ENCODE assay signal across 1 cellular context in the genomic region with DNA sequence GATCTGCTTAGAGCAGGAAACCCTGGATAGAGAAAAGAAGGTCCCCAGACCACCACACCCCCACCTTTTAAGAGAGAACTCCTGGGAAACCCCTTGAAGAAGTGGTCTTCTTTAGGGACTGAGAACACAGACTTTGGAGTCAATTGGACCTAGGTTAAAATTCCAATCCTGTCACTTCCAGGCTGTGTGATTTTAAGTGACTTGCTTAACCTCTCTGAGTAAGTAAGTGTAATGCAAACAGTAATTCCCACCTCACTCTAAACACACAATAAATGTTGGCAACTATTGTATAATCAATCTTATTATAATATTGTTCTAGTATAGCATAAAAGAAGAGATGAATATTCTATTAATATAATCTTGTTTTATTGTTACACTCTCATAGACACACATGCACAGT.
A peak's percentile ranks its signal among the peaks of the same experiment; 100 is the strongest.
TF ChIP-seq lines count a peak whose summit lies in the region.

No MANE protein-coding gene starts in this region.

TF ChIP-seq in K562, 482 proteins besides CTCF, POLR2A, EP300 and RAD21:
- no peak for TF ChIP-seq NBN (IDR thresholded peaks at IDR 0.05; ENCODE audit: low read depth)
- TF ChIP-seq, protein P1, sequence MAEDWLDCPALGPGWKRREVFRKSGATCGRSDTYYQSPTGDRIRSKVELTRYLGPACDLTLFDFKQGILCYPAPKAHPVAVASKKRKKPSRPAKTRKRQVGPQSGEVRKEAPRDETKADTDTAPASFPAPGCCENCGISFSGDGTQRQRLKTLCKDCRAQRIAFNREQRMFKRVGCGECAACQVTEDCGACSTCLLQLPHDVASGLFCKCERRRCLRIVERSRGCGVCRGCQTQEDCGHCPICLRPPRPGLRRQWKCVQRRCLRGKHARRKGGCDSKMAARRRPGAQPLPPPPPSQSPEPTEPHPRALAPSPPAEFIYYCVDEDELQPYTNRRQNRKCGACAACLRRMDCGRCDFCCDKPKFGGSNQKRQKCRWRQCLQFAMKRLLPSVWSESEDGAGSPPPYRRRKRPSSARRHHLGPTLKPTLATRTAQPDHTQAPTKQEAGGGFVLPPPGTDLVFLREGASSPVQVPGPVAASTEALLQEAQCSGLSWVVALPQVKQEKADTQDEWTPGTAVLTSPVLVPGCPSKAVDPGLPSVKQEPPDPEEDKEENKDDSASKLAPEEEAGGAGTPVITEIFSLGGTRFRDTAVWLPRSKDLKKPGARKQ (CRISPR knock-in tag; IDR thresholded peaks at IDR 0.05), result no peak
- TF ChIP-seq ZNF644 (tag; IDR thresholded peaks at IDR 0.05; ENCODE audit: low read depth), result no peak
- 0 out of 2 replicates have a peak, but pooled peaks have one; percentile 55 for TF ChIP-seq SMARCA5 (IDR thresholded peaks at IDR 0.05)
- TF ChIP-seq, protein P2, sequence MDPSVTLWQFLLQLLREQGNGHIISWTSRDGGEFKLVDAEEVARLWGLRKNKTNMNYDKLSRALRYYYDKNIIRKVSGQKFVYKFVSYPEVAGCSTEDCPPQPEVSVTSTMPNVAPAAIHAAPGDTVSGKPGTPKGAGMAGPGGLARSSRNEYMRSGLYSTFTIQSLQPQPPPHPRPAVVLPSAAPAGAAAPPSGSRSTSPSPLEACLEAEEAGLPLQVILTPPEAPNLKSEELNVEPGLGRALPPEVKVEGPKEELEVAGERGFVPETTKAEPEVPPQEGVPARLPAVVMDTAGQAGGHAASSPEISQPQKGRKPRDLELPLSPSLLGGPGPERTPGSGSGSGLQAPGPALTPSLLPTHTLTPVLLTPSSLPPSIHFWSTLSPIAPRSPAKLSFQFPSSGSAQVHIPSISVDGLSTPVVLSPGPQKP (CRISPR knock-in tag; IDR thresholded peaks at IDR 0.05), result no peak
- TF ChIP-seq BCOR (IDR thresholded peaks at IDR 0.05), result peak; percentile 94
- peak in 1 of 2 experiments; percentile 11; a peak in 1 of 4 replicates for TF ChIP-seq RCOR1 (IDR thresholded peaks at IDR 0.05; ENCODE audit: borderline replicate concordance in 1 of 2, low read depth in 2 of 2, low read length in 2 of 2)
- no peak for TF ChIP-seq TEAD4 (IDR thresholded peaks at IDR 0.05; ENCODE audit: low read length)
- TF ChIP-seq TEAD4 (CRISPR knock-in tag; IDR thresholded peaks at IDR 0.05; ENCODE audit: borderline replicate concordance), result no peak
- TF ChIP-seq RBM25 (IDR thresholded peaks at IDR 0.05; ENCODE audit: low read depth, low read length, severe bottlenecking), result peak; percentile 90
- no peak for TF ChIP-seq XRCC3 (IDR thresholded peaks at IDR 0.05)
- 0 out of 2 replicates have a peak, but pooled peaks have one; percentile 41 for TF ChIP-seq HDAC2 (IDR thresholded peaks at IDR 0.05)
- no peak for TF ChIP-seq NR2F6 (CRISPR knock-in tag; IDR thresholded peaks at IDR 0.05)
- no peak for TF ChIP-seq ZNF57 (CRISPR knock-in tag; IDR thresholded peaks at IDR 0.05)
- TF ChIP-seq ZFP36 (IDR thresholded peaks at IDR 0.05; ENCODE audit: low read depth, low read length, partially characterized antibody), result peak; percentile 88
- TF ChIP-seq TCF7 (IDR thresholded peaks at IDR 0.05; ENCODE audit: borderline replicate concordance), result no peak
- peak; percentile 71 to 82 for TF ChIP-seq KDM1A (IDR thresholded peaks at IDR 0.05)
- TF ChIP-seq ZKSCAN3 (CRISPR knock-in tag; IDR thresholded peaks at IDR 0.05), result no peak
- no peak for TF ChIP-seq KLF16 (IDR thresholded peaks at IDR 0.05)
- TF ChIP-seq MIER1 (IDR thresholded peaks at IDR 0.05; ENCODE audit: low read depth), result no peak
- TF ChIP-seq FOXJ2 (tag; IDR thresholded peaks at IDR 0.05), result no peak
- TF ChIP-seq, protein P3, sequence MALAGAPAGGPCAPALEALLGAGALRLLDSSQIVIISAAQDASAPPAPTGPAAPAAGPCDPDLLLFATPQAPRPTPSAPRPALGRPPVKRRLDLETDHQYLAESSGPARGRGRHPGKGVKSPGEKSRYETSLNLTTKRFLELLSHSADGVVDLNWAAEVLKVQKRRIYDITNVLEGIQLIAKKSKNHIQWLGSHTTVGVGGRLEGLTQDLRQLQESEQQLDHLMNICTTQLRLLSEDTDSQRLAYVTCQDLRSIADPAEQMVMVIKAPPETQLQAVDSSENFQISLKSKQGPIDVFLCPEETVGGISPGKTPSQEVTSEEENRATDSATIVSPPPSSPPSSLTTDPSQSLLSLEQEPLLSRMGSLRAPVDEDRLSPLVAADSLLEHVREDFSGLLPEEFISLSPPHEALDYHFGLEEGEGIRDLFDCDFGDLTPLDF (CRISPR knock-in tag; IDR thresholded peaks at IDR 0.05), result no peak
- no peak for TF ChIP-seq KAT2B (IDR thresholded peaks at IDR 0.05; ENCODE audit: low read depth, low read length)
- no peak for TF ChIP-seq HNRNPL (IDR thresholded peaks at IDR 0.05; ENCODE audit: low read depth, low read length)
- TF ChIP-seq ASH1L (IDR thresholded peaks at IDR 0.05; ENCODE audit: borderline replicate concordance, low read depth, partially characterized antibody), result no peak
